In genomic region chr1:11061652-11062365, GRCh38 we compare ENCODE assay signal across 13 cellular contexts. TPM values are rescaled to one million over a fixed set of nuclear protein-coding genes. Genes with fewer than 3 reads are reported as not detected.
DNase-seq lines count a peak whose midpoint lies in the region; ATAC-seq, FAIRE-seq and TF ChIP-seq lines count a peak whose summit lies in the region.
"Had no signal": no experiment of that assay in that cellular context is flagged by ENCODE, and none has a peak within 500 bp of the region (broad histone marks: within the 10 kb centered on the region; RNA-seq: fewer than 3 reads in every experiment).

No MANE protein-coding gene starts in this region.

- no peak overlapping the region for H2AK5ac ChIP-seq in mesenchymal stem cell (ENCODE audit: low read length, severe bottlenecking)

- no peak overlapping the region for H3K18ac ChIP-seq in mesenchymal stem cell (ENCODE audit: low read depth in 1 of 2, low read length in 2 of 2)

- H3K4me3 ChIP-seq in mesenchymal stem cell (ENCODE audit: insufficient read depth in 1 of 2, low read depth in 1 of 2, low read length in 2 of 2): peak overlapping the region in 1 of 2 experiments; percentile 40
- H3K4me3 ChIP-seq: body of pancreas had no signal

- H3K9me3 ChIP-seq in CD4-positive, alpha-beta T cell (ENCODE audit: control insufficient read depth, low read length): no peaks in the 10 kb centered on the region
- H3K9me3 ChIP-seq in mesenchymal stem cell (ENCODE audit: control insufficient read depth, low read length): no peaks in the 10 kb centered on the region
- H3K9me3 ChIP-seq: body of pancreas, uterus had no signal

- H3K9me3 Mint-ChIP-seq in CD4-positive, alpha-beta T cell: no peaks in the 10 kb centered on the region
- H3K9me3 Mint-ChIP-seq in WTC11: no peaks in the 10 kb centered on the region

- peaks cover 39% of the 10 kb centered on the region for H3K4me1 Mint-ChIP-seq in CD4-positive, alpha-beta T cell (ENCODE audit: low read depth)
- peaks cover 16% of the 10 kb centered on the region for H3K4me1 Mint-ChIP-seq in WTC11

- no peak for DNase-seq in CD4-positive, alpha-beta T cell
- no peak for DNase-seq in GM19239 (ENCODE audit: insufficient read length, low spot score)
- DNase-seq in WTC11 (ENCODE audit: low spot score): no peak
- no peak for DNase-seq in mesenchymal stem cell
- DNase-seq in UCSD-AML1 (lab: John Stamatoyannopoulos, UW; ENCODE audit: unreplicated experiment): no peak
- no peak for DNase-seq in NOMO-1 (lab: John Stamatoyannopoulos, UW; ENCODE audit: unreplicated experiment in 2 of 2)
- DNase-seq: DMS79 treated with DMSO at 0.1 percent for 48 hours, GOT3, NCI-H1092 treated with DMSO at 0.1 percent for 48 hours, uterus had no signal

- H3K14ac ChIP-seq in mesenchymal stem cell (ENCODE audit: low read length in 2 of 2): no peak overlapping the region

- peak overlapping the region; percentile 71 for H3K27ac Mint-ChIP-seq in CD4-positive, alpha-beta T cell
- H3K27ac Mint-ChIP-seq in WTC11: peak overlapping the region; percentile 63

- peaks cover 32% of the 10 kb centered on the region for H3K79me1 ChIP-seq in mesenchymal stem cell (replicated peaks; ENCODE audit: low read length, poor library complexity, severe bottlenecking)

- intact Hi-C loops in CD4-positive, alpha-beta T cell (cut with DNase I, micrococcal nuclease): loop anchor here in 1 of 2 experiments (2.0 kb wide), 1 partner anchor 49 kb away; the partner anchor contains the start of gene TARDBP

- no peak overlapping the region for H2BK5ac ChIP-seq in mesenchymal stem cell (ENCODE audit: low read depth, low read length, poor library complexity, severe bottlenecking)

- CTCF ChIA-PET in CD4-positive, alpha-beta T cell (lab: Charles Lee): interaction anchor here (0.6 to 7.0 kb wide), 3 partner anchors 14 to 37 kb away, joined by 3 to 53 read pairs (median 4); no protein-coding TSS in a partner anchor
- CTCF ChIA-PET in WTC11 (lab: Charles Lee): interaction anchor here (1.0 to 3.3 kb wide), 2 partner anchors 25 to 584 kb away, joined by 3 to 67 read pairs; no protein-coding TSS in a partner anchor

- WGBS in mesenchymal stem cell: 91% methylated on average over 5 of the region's 5 CpGs

- POLR2A ChIA-PET in CD4-positive, alpha-beta T cell (lab: Charles Lee): interaction anchor here (3.2 kb wide), 1 partner anchor 49 kb away, joined by 14 read pairs; the partner anchor contains the start of gene TARDBP
- POLR2A ChIA-PET in WTC11 (lab: Charles Lee): no interaction called here

- no peak for ATAC-seq in CD4-positive, alpha-beta T cell (ENCODE audit: poor library complexity)
- no peak for ATAC-seq in WTC11
- no peak for ATAC-seq in esophagus mucosa
- ATAC-seq in HG02588 (IDR thresholded peaks at IDR 0.05; ENCODE audit: unreplicated experiment): no peak
- ATAC-seq: body of pancreas had no signal

- H3K36me3 Mint-ChIP-seq in CD4-positive, alpha-beta T cell (ENCODE audit: low read depth): peaks cover 64% of the 10 kb centered on the region
- peaks cover 39% of the 10 kb centered on the region for H3K36me3 Mint-ChIP-seq in WTC11

- H3K27me3 Mint-ChIP-seq in CD4-positive, alpha-beta T cell: no peaks in the 10 kb centered on the region
- no peaks in the 10 kb centered on the region for H3K27me3 Mint-ChIP-seq in WTC11 (ENCODE audit: low read depth)

- peak overlapping the region; percentile 96 for H3K4me3 Mint-ChIP-seq in CD4-positive, alpha-beta T cell
- H3K4me3 Mint-ChIP-seq in WTC11: peak overlapping the region; percentile 90

- no peak overlapping the region for H3K4ac ChIP-seq in mesenchymal stem cell (ENCODE audit: low read depth in 1 of 2, low read length in 2 of 2)

- H2BK120ac ChIP-seq in mesenchymal stem cell (ENCODE audit: low read depth, low read length): no peak overlapping the region

- H2AFZ ChIP-seq in mesenchymal stem cell (ENCODE audit: low read depth, low read length): no peak overlapping the region

- no peak overlapping the region for H3K23ac ChIP-seq in mesenchymal stem cell (ENCODE audit: low read length in 2 of 2)

- H3K36me3 ChIP-seq in mesenchymal stem cell (ENCODE audit: control insufficient read depth in 1 of 2, insufficient read depth in 2 of 2, low read depth in 1 of 2, low read length in 2 of 2): peaks cover 41 to 57% of the 10 kb centered on the region in 2 experiments
- H3K36me3 ChIP-seq: uterus had no signal

- peak; percentile 44 for FAIRE-seq in GM19239 (lab: Jason Lieb, UNC)

- H3K27me3 ChIP-seq in CD4-positive, alpha-beta T cell (ENCODE audit: control insufficient read depth, insufficient read depth, low read length): no peaks in the 10 kb centered on the region
- no peaks in the 10 kb centered on the region for H3K27me3 ChIP-seq in mesenchymal stem cell (ENCODE audit: control insufficient read depth in 1 of 2, insufficient read depth in 1 of 2, low read length in 2 of 2)
- H3K27me3 ChIP-seq: body of pancreas, uterus had no signal

- peak overlapping the region; percentile 90 for H3K9ac ChIP-seq in mesenchymal stem cell (ENCODE audit: low read length)

- peaks cover 14% of the 10 kb centered on the region for H3K4me1 ChIP-seq in mesenchymal stem cell (ENCODE audit: control insufficient read depth, insufficient read depth, low read depth, low read length)

- H4K8ac ChIP-seq in mesenchymal stem cell (ENCODE audit: low read length): no peak overlapping the region

- no peak for TF ChIP-seq CTCF in CD4-positive, alpha-beta T cell (IDR thresholded peaks at IDR 0.05)
- no peak for TF ChIP-seq CTCF in WTC11 (IDR thresholded peaks at IDR 0.05)

- no peak overlapping the region for H3K27ac ChIP-seq in CD4-positive, alpha-beta T cell (ENCODE audit: low read depth, low read length)
- no peak overlapping the region for H3K27ac ChIP-seq in mesenchymal stem cell (ENCODE audit: low read length, poor library complexity, severe bottlenecking)

- no peak overlapping the region for H4K91ac ChIP-seq in mesenchymal stem cell (ENCODE audit: low read length)

- H3K4me2 ChIP-seq in mesenchymal stem cell (ENCODE audit: low read length, poor library complexity, severe bottlenecking): no peak overlapping the region

- H2BK12ac ChIP-seq in mesenchymal stem cell (ENCODE audit: low read length in 2 of 2): no peak overlapping the region

- H2BK15ac ChIP-seq in mesenchymal stem cell (ENCODE audit: low read depth, poor library complexity, severe bottlenecking): no peak overlapping the region

TF ChIP-seq in WTC11, 78 proteins besides CTCF, POLR2A, EP300 and RAD21:
- TF ChIP-seq ZNF512 (CRISPR knock-in tag; IDR thresholded peaks at IDR 0.05; ENCODE audit: borderline replicate concordance) (no peak), E2F1 (CRISPR knock-in tag; IDR thresholded peaks at IDR 0.05) (no peak), GABPB1 (CRISPR knock-in tag; IDR thresholded peaks at IDR 0.05) (no peak), ATF2 (CRISPR knock-in tag; IDR thresholded peaks at IDR 0.05; ENCODE audit: borderline replicate concordance, low read depth) (no peak), EMX1 (CRISPR knock-in tag; IDR thresholded peaks at IDR 0.05) (no peak), GTF2I (CRISPR knock-in tag; conservative IDR thresholded peaks at IDR 0.05) (no peak), TP53 (CRISPR knock-in tag; IDR thresholded peaks at IDR 0.05) (no peak)

RNA-seq across cellular contexts. Expression of gene SRM, which starts 2.0 kb away (rescaled TPM):
- total RNA-seq in CD4-positive, alpha-beta T cell: 10 to 100 TPM; 21.2 to 24.8 TPM
- 164 to 200 TPM (median 170 TPM) in 3 replicates for total RNA-seq in WTC11 (2021)
- 208 TPM for polyA plus RNA-seq in mesenchymal stem cell (2013, experiment 1 of 2)
- polyA plus RNA-seq in mesenchymal stem cell (2013, experiment 2 of 2): 196 TPM
- total RNA-seq in esophagus mucosa: 54.6 TPM

RNA-seq across cellular contexts. Expression of gene MASP2, which starts 14.8 kb away (rescaled TPM):
- total RNA-seq in CD4-positive, alpha-beta T cell: under 1 TPM; 0.27 to 0.53 TPM
- total RNA-seq in WTC11 (2021): 0.57 to 1.1 TPM (median 0.82 TPM) in 3 replicates
- polyA plus RNA-seq in mesenchymal stem cell (2013, experiment 1 of 2): not detected
- not detected for polyA plus RNA-seq in mesenchymal stem cell (2013, experiment 2 of 2)
- total RNA-seq in esophagus mucosa: not detected
- total RNA-seq: body of pancreas, uterus had no signal

RNA-seq across cellular contexts. Expression of gene EXOSC10, which starts 37.9 kb away (rescaled TPM):
- 10 to 100 TPM; 81.6 to 89.0 TPM for total RNA-seq in CD4-positive, alpha-beta T cell
- total RNA-seq in WTC11 (2021) (62.8 to 73.0 TPM (median 66.2 TPM) in 3 replicates), esophagus mucosa (35.2 TPM)
- 46.0 TPM for polyA plus RNA-seq in mesenchymal stem cell (2013, experiment 1 of 2)
- 42.0 TPM for polyA plus RNA-seq in mesenchymal stem cell (2013, experiment 2 of 2)

RNA-seq across cellular contexts. Expression of gene TARDBP, which starts 49.4 kb away (rescaled TPM):
- 100 to 1,000 TPM; 141 to 149 TPM for total RNA-seq in CD4-positive, alpha-beta T cell
- total RNA-seq in WTC11 (2021) (185 to 228 TPM (median 197 TPM) in 3 replicates), esophagus mucosa (94.1 TPM)
- polyA plus RNA-seq in mesenchymal stem cell (2013, experiment 1 of 2): 132 TPM
- polyA plus RNA-seq in mesenchymal stem cell (2013, experiment 2 of 2): 135 TPM
